ENCODE assay signal across 11 cellular contexts in the genomic region with DNA sequence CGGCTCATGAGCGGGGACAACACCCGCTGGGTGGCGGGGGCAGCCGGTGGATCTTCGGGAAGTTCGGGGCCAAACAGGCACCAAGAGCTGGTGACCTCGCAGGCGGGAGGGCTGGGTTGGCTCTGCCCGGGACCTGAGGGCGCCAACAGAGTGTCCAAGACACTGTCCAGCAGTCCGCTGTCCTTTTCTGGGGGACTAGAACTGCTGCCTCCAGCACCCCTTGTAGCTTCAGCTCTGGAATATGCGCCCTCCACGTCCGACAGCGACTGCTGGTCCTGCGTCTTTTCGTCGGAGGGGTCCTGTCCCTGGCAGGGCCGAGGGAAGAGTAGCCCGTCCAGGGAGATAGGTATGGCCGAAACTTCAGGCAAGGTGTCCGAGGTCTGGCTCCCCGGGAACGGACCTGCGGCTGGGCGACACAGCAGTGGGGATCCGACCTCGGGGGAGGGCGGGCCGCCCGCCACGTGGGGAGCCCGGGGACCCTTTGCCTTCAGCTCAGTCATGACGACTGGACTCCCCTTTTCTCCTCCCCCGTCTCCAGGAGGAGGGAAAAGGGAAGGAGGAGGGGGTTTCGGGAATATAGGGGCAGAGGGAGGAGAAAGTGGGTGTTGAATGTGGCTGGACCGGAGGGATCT. TPM values are rescaled to one million over a fixed set of nuclear protein-coding genes. Genes with fewer than 3 reads are reported as not detected.
DNase-seq lines count a peak whose midpoint lies in the region; ATAC-seq and TF ChIP-seq lines count a peak whose summit lies in the region.
"Had no signal": no experiment of that assay in that cellular context is flagged by ENCODE, and none has a peak within 500 bp of the region (broad histone marks: within the 10 kb centered on the region; RNA-seq: fewer than 3 reads in every experiment).

No MANE protein-coding gene starts in this region.

- POLR2A ChIA-PET in activated CD8-positive, alpha-beta T cell treated with anti-CD3 and anti-CD28 coated beads for 36 hours (lab: Charles Lee) = no interaction called here

- no peak overlapping the region for H3K4me3 ChIP-seq in GM23248
- H3K4me3 ChIP-seq in sigmoid colon = peak overlapping the region; percentile 62 to 79 (median 73)

- in situ Hi-C loops in GM23248 (cut with MboI) = loop anchor here (10.0 kb wide), 1 partner anchor 56 kb away; no protein-coding TSS in a partner anchor

- peaks cover 9% of the 10 kb centered on the region; the same call in 1 of the 2 replicates for H3F3A ChIP-seq in GM23248 (ENCODE audit: insufficient read depth)

- H3K79me2 ChIP-seq in GM23248 (ENCODE audit: insufficient read depth) = no peaks in the 10 kb centered on the region

- peak overlapping the region; percentile 85 for H2AFZ ChIP-seq in GM23248

- 2 to 3% methylated on average over 31 to 35 of the region's 38 CpGs for WGBS in GM23248 (ENCODE audit: low coverage in 1 of 2, low lambda C conversion rate in 2 of 2, missing lambda C conversion rate in 2 of 2), 2 experiments
- WGBS in sigmoid colon, 2 donors = 4 to 6% methylated on average over 38 of the region's 38 CpGs

- H3K9ac ChIP-seq in GM23248 = no peak overlapping the region

- intact Hi-C loops in left colon (cut with DNase I, micrococcal nuclease) = no loop called here
- intact Hi-C loops in sigmoid colon (cut with DNase I) = loop anchor here (10.0 kb wide), 4 partner anchors 56 to 456 kb away; partner anchors contain the start of gene TRPC6
- intact Hi-C loops in activated CD8-positive, alpha-beta T cell treated with anti-CD3 and anti-CD28 coated beads for 36 hours (cut with micrococcal nuclease) = no loop called here

- no peak overlapping the region for H3K4me2 ChIP-seq in GM23248 (ENCODE audit: unreplicated experiment)

- H3K4me1 ChIP-seq in GM23248 (ENCODE audit: insufficient read depth) (0 out of 2 replicates have a peak, but pooled peaks cover 4% of the 10 kb centered on the region), sigmoid colon (peaks cover 0 to 29% (median 17%) of the 10 kb centered on the region in 4 donors)

- no peaks in the 10 kb centered on the region for H3K36me3 ChIP-seq in GM23248 (ENCODE audit: low read depth)
- H3K36me3 ChIP-seq in sigmoid colon = no peaks in the 10 kb centered on the region

- peaks cover 94% of the 10 kb centered on the region for H3K27me3 Mint-ChIP-seq in brain
- H3K27me3 Mint-ChIP-seq in activated CD8-positive, alpha-beta T cell treated with anti-CD3 and anti-CD28 coated beads for 36 hours = peaks cover 44% of the 10 kb centered on the region

- TF ChIP-seq CTCF in brain (conservative IDR thresholded peaks at IDR 0.05) (no peak), sigmoid colon (IDR thresholded peaks at IDR 0.05) (no peak)
- no peak for TF ChIP-seq CTCF in activated CD8-positive, alpha-beta T cell treated with anti-CD3 and anti-CD28 coated beads for 36 hours (IDR thresholded peaks at IDR 0.05)

- H3K4me3 Mint-ChIP-seq in brain = peak overlapping the region; percentile 82 to 89 (median 84)
- H3K4me3 Mint-ChIP-seq in activated CD8-positive, alpha-beta T cell treated with anti-CD3 and anti-CD28 coated beads for 36 hours = no peak overlapping the region

- H4K20me1 ChIP-seq in GM23248 (ENCODE audit: insufficient read depth) = no peaks in the 10 kb centered on the region; the same call in 1 of the 2 replicates

- peaks cover 0 to 7% (median 0%) of the 10 kb centered on the region in 5 experiments for H3K9me3 Mint-ChIP-seq in brain
- H3K9me3 Mint-ChIP-seq in activated CD8-positive, alpha-beta T cell treated with anti-CD3 and anti-CD28 coated beads for 36 hours = no peaks in the 10 kb centered on the region

- H3K27ac ChIP-seq in GM23248 (no peak overlapping the region), sigmoid colon (peak overlapping the region; percentile 78 to 86 (median 80))

- DNase-seq in GM23248 = no peak
- peak in 1 of 2 donors; percentile 14 for DNase-seq in left colon
- peak; percentile 68 for DNase-seq in sigmoid colon
- DNase-seq in activated effector memory CD4-positive, alpha-beta T cell treated with anti-CD3 and anti-CD28 coated beads, Interleukin-2, amount 50 U/mL, for 16 hours = no peak
- no peak for DNase-seq in activated CD8-positive, alpha-beta T cell treated with anti-CD3 and anti-CD28 coated beads for 36 hours
- DNase-seq in dermis blood vessel endothelial cell = no peak
- DNase-seq: activated naive CD4-positive, alpha-beta T cell; NCI-H187 had no signal

- H3K36me3 Mint-ChIP-seq in brain = no peaks in the 10 kb centered on the region
- peaks cover 3% of the 10 kb centered on the region for H3K36me3 Mint-ChIP-seq in activated CD8-positive, alpha-beta T cell treated with anti-CD3 and anti-CD28 coated beads for 36 hours (ENCODE audit: low read depth)

- ATAC-seq in left colon (peak; percentile 11), GM19452 (IDR thresholded peaks at IDR 0.05; ENCODE audit: unreplicated experiment) (no peak)
- no peak for ATAC-seq in activated CD8-positive, alpha-beta T cell treated with anti-CD3 and anti-CD28 coated beads for 36 hours

- H3K4me1 Mint-ChIP-seq in brain = peaks cover 14% of the 10 kb centered on the region
- H3K4me1 Mint-ChIP-seq in activated CD8-positive, alpha-beta T cell treated with anti-CD3 and anti-CD28 coated beads for 36 hours (ENCODE audit: low read depth) = peaks cover 2% of the 10 kb centered on the region

- H3K27me3 ChIP-seq in GM23248 (replicated peaks; ENCODE audit: insufficient read depth) (peaks cover 71% of the 10 kb centered on the region), sigmoid colon (peaks cover 0 to 18% (median 0%) of the 10 kb centered on the region in 3 donors)

- CTCF ChIA-PET in activated CD8-positive, alpha-beta T cell treated with anti-CD3 and anti-CD28 coated beads for 36 hours (lab: Charles Lee) = no interaction called here

- TF ChIP-seq POLR2A in sigmoid colon (IDR thresholded peaks at IDR 0.05) = no peak

- H3K9me3 ChIP-seq in GM23248 (ENCODE audit: low read depth) (no peaks in the 10 kb centered on the region), sigmoid colon (no peaks in the 10 kb centered on the region)

- no peak for TF ChIP-seq EP300 in sigmoid colon (IDR thresholded peaks at IDR 0.05)

- H3K9me2 ChIP-seq in GM23248 (ENCODE audit: insufficient read depth) = no peaks in the 10 kb centered on the region

- H3K27ac Mint-ChIP-seq in brain = no peak overlapping the region
- H3K27ac Mint-ChIP-seq in activated CD8-positive, alpha-beta T cell treated with anti-CD3 and anti-CD28 coated beads for 36 hours = no peak overlapping the region

RNA-seq across cellular contexts. Expression of gene PGR, which starts 0.9 kb away (rescaled TPM):
- not detected in 2 replicates for total RNA-seq in GM23248 (2014; rRNA removed; shearing (Covaris generic))
- polyA plus RNA-seq in GM23248 (2016; fragmentation: Nextera tagmentation; extraction: Ambion mirVana) = not detected in 2 replicates
- polyA plus RNA-seq in brain (ENCODE audit: insufficient read depth, low read depth, low replicate concordance) = not detected
- under 1 TPM; 0.31 to 0.87 TPM for total RNA-seq in left colon
- total RNA-seq in sigmoid colon = 10 to 100 TPM; 10.3 to 12.2 (median 11.4) TPM
- under 1 TPM; under 0.01 to 0.09 (median under 0.01) TPM for polyA plus RNA-seq in sigmoid colon
- total RNA-seq in activated CD8-positive, alpha-beta T cell treated with anti-CD3 and anti-CD28 coated beads for 36 hours = not detected
- under 0.01 TPM in 1 of 2 replicates, not detected in the other for total RNA-seq in dermis blood vessel endothelial cell
- total RNA-seq: T-helper 1 cell treated with Interleukin-12 subunit alpha and Interleukin-12 subunit beta and Interleukin-4 antibody, amounts not matched to agents 30 ng/mL and 1 ng/mL, for 36 hours had no signal

Comparison
In these comparisons a context has a peak if more than half of its experiments do, and no peak if none do; other contexts are left out.
1. RNA of gene PGR, which starts 0.9 kb away (total RNA-seq): 10.3 to 12.2 TPM in sigmoid colon; 0.31 to 0.87 TPM in left colon, not detected in GM23248, not detected in activated CD8-positive, alpha-beta T cell treated with anti-CD3 and anti-CD28 coated beads for 36 hours and under 0.01 TPM in dermis blood vessel endothelial cell; every median in the first group is over 4 times any median in the second.